Comparison of ENCODE assay signal across 1 cellular context in genomic region chr1:36099681-36100341, GRCh38.
TF ChIP-seq lines count a peak whose summit lies in the region.

No MANE protein-coding gene starts in this region.

TF ChIP-seq in GM12878, 131 proteins besides CTCF, POLR2A, EP300 and RAD21:
- TF ChIP-seq FOXM1 (IDR thresholded peaks at IDR 0.05; ENCODE audit: low read depth, low read length): 0 out of 2 replicates have a peak, but pooled peaks have one; percentile 44
- TF ChIP-seq RB1 (IDR thresholded peaks at IDR 0.05; ENCODE audit: borderline replicate concordance): 0 out of 2 replicates have a peak, but pooled peaks have one; percentile 33
- no peak for TF ChIP-seq CEBPZ (IDR thresholded peaks at IDR 0.05; ENCODE audit: low read depth, low read length)
- no peak for TF ChIP-seq SPI1 (IDR thresholded peaks at IDR 0.05; ENCODE audit: borderline replicate concordance, insufficient read depth, low read depth, low read length)
- TF ChIP-seq PRDM15 (CRISPR knock-in tag; IDR thresholded peaks at IDR 0.05): no peak
- TF ChIP-seq, protein P1, sequence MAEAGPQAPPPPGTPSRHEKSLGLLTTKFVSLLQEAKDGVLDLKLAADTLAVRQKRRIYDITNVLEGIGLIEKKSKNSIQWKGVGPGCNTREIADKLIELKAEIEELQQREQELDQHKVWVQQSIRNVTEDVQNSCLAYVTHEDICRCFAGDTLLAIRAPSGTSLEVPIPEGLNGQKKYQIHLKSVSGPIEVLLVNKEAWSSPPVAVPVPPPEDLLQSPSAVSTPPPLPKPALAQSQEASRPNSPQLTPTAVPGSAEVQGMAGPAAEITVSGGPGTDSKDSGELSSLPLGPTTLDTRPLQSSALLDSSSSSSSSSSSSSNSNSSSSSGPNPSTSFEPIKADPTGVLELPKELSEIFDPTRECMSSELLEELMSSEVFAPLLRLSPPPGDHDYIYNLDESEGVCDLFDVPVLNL (IDR thresholded peaks at IDR 0.05; ENCODE audit: low read depth, low read length): no peak
- TF ChIP-seq ZNF207 (IDR thresholded peaks at IDR 0.05; ENCODE audit: borderline replicate concordance): 0 out of 2 replicates have a peak, but pooled peaks have one; percentile 30
- peak; percentile 13; the same call in 1 of the 2 replicates for TF ChIP-seq IRF4 (IDR thresholded peaks at IDR 0.05; ENCODE audit: low read depth, low read length)
- TF ChIP-seq NFYA (IDR thresholded peaks at IDR 0.05; ENCODE audit: borderline replicate concordance, low read depth, low read length): no peak
- peak; percentile 55 for TF ChIP-seq KLF5 (IDR thresholded peaks at IDR 0.05; ENCODE audit: partially characterized antibody)
- 0 out of 2 replicates have a peak, but pooled peaks have one; percentile 69 for TF ChIP-seq SMARCA5 (IDR thresholded peaks at IDR 0.05)
- 0 out of 2 replicates have a peak, but pooled peaks have one; percentile 33 for TF ChIP-seq IKZF1 (conservative IDR thresholded peaks at IDR 0.05)
- TF ChIP-seq SMC3 (IDR thresholded peaks at IDR 0.05; ENCODE audit: borderline replicate concordance, low read length): peak; percentile 94
